In the genomic region with DNA sequence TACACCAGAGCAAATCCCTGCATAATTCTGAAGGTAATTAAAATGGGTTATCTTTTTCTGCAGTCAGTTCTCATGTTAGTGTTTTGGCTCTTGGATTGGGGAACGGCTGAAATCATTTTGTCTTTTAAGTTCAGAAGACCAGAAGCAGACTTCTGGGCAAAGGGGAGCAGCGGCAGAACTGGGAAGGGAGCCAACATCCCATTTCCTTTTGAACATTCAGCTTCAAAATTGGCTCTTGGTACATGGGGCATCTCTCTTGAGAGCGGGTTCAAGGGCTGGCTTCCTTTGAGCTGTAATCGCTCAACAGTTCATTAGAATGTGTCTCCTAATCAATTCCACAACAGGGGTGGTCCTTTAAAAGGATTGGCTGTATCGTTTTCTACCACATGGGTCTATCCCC, we compare ENCODE assay signal across 15 cellular contexts.
DNase-seq lines count a peak whose midpoint lies in the region; TF ChIP-seq lines count a peak whose summit lies in the region.
"Had no signal": no experiment of that assay in that cellular context is flagged by ENCODE, and none has a peak within 500 bp of the region (broad histone marks: within the 10 kb centered on the region; RNA-seq: fewer than 3 reads in every experiment).

No MANE protein-coding gene starts in this region.

- peaks cover 11% of the 10 kb centered on the region for H3K36me3 Mint-ChIP-seq in brain

- TF ChIP-seq CTCF in brain (conservative IDR thresholded peaks at IDR 0.05) (no peak), testis (IDR thresholded peaks at IDR 0.05) (no peak)

- no peak for TF ChIP-seq POLR2A in testis (IDR thresholded peaks at IDR 0.05)

- no peaks in the 10 kb centered on the region for H3K4me1 ChIP-seq in testis

- H3K9me3 Mint-ChIP-seq in brain: peaks cover 0 to 2% (median 0%) of the 10 kb centered on the region in 5 experiments
- H3K9me3 Mint-ChIP-seq: GM23338 had no signal

- DNase-seq in DMS153 (lab: John Stamatoyannopoulos, UW): peak; percentile 23
- no peak for DNase-seq in DMS153 treated with DMSO at 0.1 percent for 48 hours (lab: John Stamatoyannopoulos, UW; ENCODE audit: unreplicated experiment)
- peak; percentile 83 for DNase-seq in NCI-H1105 treated with DMSO at 0.1 percent for 48 hours (lab: John Stamatoyannopoulos, UW)
- peak; percentile 17 for DNase-seq in testis
- no peak for DNase-seq in activated effector memory CD4-positive, alpha-beta T cell treated with Interleukin-2 at 50 U/mL for 16 hours
- no peak for DNase-seq in cerebellum (ENCODE audit: low spot score)
- DNase-seq in activated naive CD4-positive, alpha-beta T cell treated with Interleukin-2 at 50 U/mL for 16 hours: no peak
- DNase-seq: GDM1, NCI-H1694, NCI-H82, T-helper 2 cell had no signal

- WGBS in testis, 2 donors: 42 to 47% methylated on average over 5 of the region's 5 CpGs

- intact Hi-C loops in testis (cut with DNase I; ENCODE audit: low total_unique reads): no loop called here

- H3K4me1 Mint-ChIP-seq in brain: peaks cover 69% of the 10 kb centered on the region
- H3K4me1 Mint-ChIP-seq: GM23338 had no signal

- no peak overlapping the region for H3K27ac ChIP-seq in testis
- H3K27ac ChIP-seq: 22Rv1 had no signal

- H3K4me3 ChIP-seq in testis: no peak overlapping the region
- H3K4me3 ChIP-seq: GM23338, K562 had no signal

- peaks cover 4% of the 10 kb centered on the region for H3K27me3 Mint-ChIP-seq in brain

- H3K27ac Mint-ChIP-seq in brain: peak overlapping the region in 3 of 5 experiments; percentile 11 to 65 (median 55)
- H3K27ac Mint-ChIP-seq: GM23338 had no signal

- no peaks in the 10 kb centered on the region for H3K9me3 ChIP-seq in testis

- no peak overlapping the region for H3K4me3 Mint-ChIP-seq in brain
- H3K4me3 Mint-ChIP-seq: GM23338 had no signal

- H3K27me3 ChIP-seq in testis: no peaks in the 10 kb centered on the region

- H3K36me3 ChIP-seq in testis (ENCODE audit: low read depth, missing control alignments): no peaks in the 10 kb centered on the region

Comparison
In these comparisons a context has a peak if more than half of its experiments do, and no peak if none do; other contexts are left out.
1. DNase-seq: peak in DMS153 (single experiment), NCI-H1105 treated with DMSO at 0.1 percent for 48 hours (single experiment) and testis (single experiment); none in DMS153 treated with DMSO at 0.1 percent for 48 hours (single experiment), activated effector memory CD4-positive, alpha-beta T cell treated with Interleukin-2 at 50 U/mL for 16 hours (single experiment), cerebellum (single experiment) and activated naive CD4-positive, alpha-beta T cell treated with Interleukin-2 at 50 U/mL for 16 hours (single experiment).